ENCODE assay signal across 9 cellular contexts in genomic region chr15:74179101-74179841, GRCh38. TPM values are rescaled to one million over a fixed set of nuclear protein-coding genes. Genes with fewer than 3 reads are reported as not detected.
DNase-seq lines count a peak whose midpoint lies in the region; ATAC-seq and TF ChIP-seq lines count a peak whose summit lies in the region.
"Had no signal": no experiment of that assay in that cellular context is flagged by ENCODE, and none has a peak within 500 bp of the region (broad histone marks: within the 10 kb centered on the region; RNA-seq: fewer than 3 reads in every experiment).

No MANE protein-coding gene starts in this region.

- H3K27ac ChIP-seq in adipose tissue (ENCODE audit: low read depth, low read length), result peak overlapping the region; percentile 40
- H3K27ac ChIP-seq in heart right ventricle, result peak overlapping the region; percentile 41 to 84 (median 76)
- H3K27ac ChIP-seq: colonic mucosa had no signal

- no peak for TF ChIP-seq CTCF in heart right ventricle (IDR thresholded peaks at IDR 0.05)

- peak overlapping the region; percentile 46 for H3K4me2 ChIP-seq in skeletal muscle satellite cell (ENCODE audit: low read length)

- H3K4me3 ChIP-seq in heart right ventricle, result peak overlapping the region in 2 of 10 donors; percentile 8 to 16
- H3K4me3 ChIP-seq in skeletal muscle satellite cell (ENCODE audit: low read length), result peak overlapping the region; percentile 14
- H3K4me3 ChIP-seq: colonic mucosa had no signal

- H3K27me3 ChIP-seq in heart right ventricle (no peaks in the 10 kb centered on the region), skeletal muscle satellite cell (ENCODE audit: control insufficient read depth, insufficient read depth, low read length) (peaks cover 4% of the 10 kb centered on the region)
- H3K27me3 ChIP-seq: colonic mucosa had no signal

- intact Hi-C loops in heart right ventricle (cut with DNase I), result loop anchor here in 2 of 10 donors (5.0 kb wide), 2 partner anchors 42 to 138 kb away; no protein-coding TSS in a partner anchor

- DNase-seq in GM04503 (ENCODE audit: low read depth) (peak; percentile 93), heart right ventricle (peak; percentile 78 to 83)
- DNase-seq in stimulated activated CD4-positive, alpha-beta T cell treated with anti-CD3 and anti-CD28 coated beads, Interleukin-4, amount 100 ng/mL, for 4 hours, result no peak
- DNase-seq: colonic mucosa had no signal

- H3K36me3 ChIP-seq in heart right ventricle, result no peaks in the 10 kb centered on the region
- H3K36me3 ChIP-seq in skeletal muscle satellite cell (ENCODE audit: insufficient read depth, low read length), result no peaks in the 10 kb centered on the region
- H3K36me3 ChIP-seq: colonic mucosa had no signal

- WGBS in adipose tissue, 3 donors, result 42 to 55% (median 44%) methylated on average over 13 of the region's 13 CpGs
- WGBS in heart right ventricle, 2 donors, result 48% methylated on average over 13 of the region's 13 CpGs

- H3K9ac ChIP-seq in skeletal muscle satellite cell (ENCODE audit: low read depth, low read length), result peak overlapping the region; percentile 70

- ATAC-seq in heart right ventricle (peak; percentile 68 to 94 (median 87)), GM18520 (IDR thresholded peaks at IDR 0.05; ENCODE audit: unreplicated experiment) (no peak), GM19035 (IDR thresholded peaks at IDR 0.05; ENCODE audit: unreplicated experiment) (no peak), HG03139 (IDR thresholded peaks at IDR 0.05; ENCODE audit: unreplicated experiment) (no peak)

- H3K9me3 ChIP-seq in heart right ventricle (no peaks in the 10 kb centered on the region), skeletal muscle satellite cell (replicated peaks; ENCODE audit: low read length) (no peaks in the 10 kb centered on the region)
- H3K9me3 ChIP-seq: colonic mucosa had no signal

- H3K4me1 ChIP-seq in heart right ventricle (peaks cover 14 to 69% (median 47%) of the 10 kb centered on the region in 9 donors), skeletal muscle satellite cell (ENCODE audit: control insufficient read depth, insufficient read depth, low read length) (peaks cover 47% of the 10 kb centered on the region)
- H3K4me1 ChIP-seq: colonic mucosa had no signal

RNA-seq across cellular contexts. Expression of gene ISLR, which starts 5.8 kb away (rescaled TPM):
- polyA plus RNA-seq in adipose tissue (10 to 100 TPM in 2 of 3 donors, 1 to 10 TPM in 1; 2.5 to 65.8 (median 22.2) TPM), heart right ventricle (10 to 100 TPM in 1 of 2 donors, 1 to 10 TPM in 1; 8.8 to 12.2 TPM)
- 10 to 100 TPM in 9 of 10 donors, 1 to 10 TPM in 1; 9.1 to 19.7 (median 14.1) TPM for total RNA-seq in heart right ventricle
- 10.6 and 34.7 TPM in 2 replicates for total RNA-seq in skeletal muscle satellite cell (2012; rRNA removed)

RNA-seq across cellular contexts. Expression of gene STRA6, which starts 23.3 kb away (rescaled TPM):
- polyA plus RNA-seq in adipose tissue (1 to 10 TPM in 1 of 3 donors, under 1 TPM in 1, not detected in 1; 0.07 to 3.3 TPM), heart right ventricle (under 1 TPM; 0.03 to 0.15 TPM)
- under 1 TPM in 2 of 10 donors, not detected in 8; 0.13 to 0.21 TPM for total RNA-seq in heart right ventricle
- total RNA-seq in skeletal muscle satellite cell (2012; rRNA removed), result 0.44 TPM in 1 of 2 replicates, not detected in the other
- total RNA-seq: colonic mucosa had no signal

RNA-seq across cellular contexts. Expression of gene ISLR2, which starts 48.9 kb away (rescaled TPM):
- 1 to 10 TPM in 2 of 3 donors, under 1 TPM in 1; 0.26 to 1.1 (median 1.0) TPM for polyA plus RNA-seq in adipose tissue
- 1 to 10 TPM; 1.2 to 8.7 (median 2.2) TPM for total RNA-seq in heart right ventricle
- 1 to 10 TPM; 3.9 to 5.6 TPM for polyA plus RNA-seq in heart right ventricle
- under 0.01 and 0.25 TPM in 2 replicates for total RNA-seq in skeletal muscle satellite cell (2012; rRNA removed)

RNA-seq across cellular contexts. Expression of gene CCDC33, which starts 56.9 kb away (rescaled TPM):
- polyA plus RNA-seq in adipose tissue (under 1 TPM in 1 of 3 donors, not detected in 2; 0.03 TPM), heart right ventricle (not detected)
- total RNA-seq in heart right ventricle, result not detected
- total RNA-seq in skeletal muscle satellite cell (2012; rRNA removed), result not detected in 2 replicates

Comparison
In these comparisons a context has a peak if more than half of its experiments do, and no peak if none do; other contexts are left out.
1. DNase-seq: peak in GM04503 (single experiment) and heart right ventricle (2 of 2); none in stimulated activated CD4-positive, alpha-beta T cell treated with anti-CD3 and anti-CD28 coated beads, Interleukin-4, amount 100 ng/mL, for 4 hours (0 of 2).
2. ATAC-seq: peak in heart right ventricle (8 of 8); none in GM18520 (single experiment), GM19035 (single experiment) and HG03139 (single experiment).